Comparison of ENCODE assay signal across 16 cellular contexts in genomic region chr13:40376867-40377266, GRCh38.
DNase-seq lines count a peak whose midpoint lies in the region; ATAC-seq and TF ChIP-seq lines count a peak whose summit lies in the region.
"Had no signal": no experiment of that assay in that cellular context is flagged by ENCODE, and none has a peak within 500 bp of the region (broad histone marks: within the 10 kb centered on the region; RNA-seq: fewer than 3 reads in every experiment).

No MANE protein-coding gene starts in this region.

- no peak for ATAC-seq in GM23338
- no peak for ATAC-seq in GM18907 (IDR thresholded peaks at IDR 0.05; ENCODE audit: unreplicated experiment)

- H3K9ac ChIP-seq in subcutaneous abdominal adipose tissue (ENCODE audit: low read length in 5 of 5), result peak overlapping the region in 3 of 5 donors; percentile 7 to 54 (median 27)

- H3K36me3 ChIP-seq in OCI-LY7 (ENCODE audit: insufficient read depth, low read length) (no peaks in the 10 kb centered on the region; the same call in 1 of the 2 replicates), subcutaneous abdominal adipose tissue (ENCODE audit: control insufficient read depth in 5 of 5, insufficient read depth in 5 of 5, low read length in 5 of 5) (no peaks in the 10 kb centered on the region), GM23338 (ENCODE audit: insufficient read depth) (no peaks in the 10 kb centered on the region)
- H3K36me3 ChIP-seq: Peyer's patch had no signal

- H3K9me2 ChIP-seq in OCI-LY7 (ENCODE audit: insufficient read depth, low read length) (no peaks in the 10 kb centered on the region), GM23338 (ENCODE audit: insufficient read depth) (no peaks in the 10 kb centered on the region)

- peaks cover 4% of the 10 kb centered on the region for H3K27me3 Mint-ChIP-seq in GM23338 (ENCODE audit: insufficient read depth, low read depth, poor library complexity)

- intact Hi-C loops in OCI-LY7 (cut with micrococcal nuclease; ENCODE audit: unreplicated experiment), result no loop called here

- 0 out of 2 replicates have a peak overlapping the region, but pooled peaks have one; percentile 32 for H2AFZ ChIP-seq in OCI-LY7 (ENCODE audit: low read length)
- H2AFZ ChIP-seq in GM23338, result no peak overlapping the region

- no peak overlapping the region for H3K4me2 ChIP-seq in OCI-LY7 (ENCODE audit: low read length)
- H3K4me2 ChIP-seq in GM23338, result no peak overlapping the region

- peaks cover 19% of the 10 kb centered on the region for H3K4me1 ChIP-seq in OCI-LY7 (ENCODE audit: insufficient read depth, low read length, poor library complexity, severe bottlenecking)
- H3K4me1 ChIP-seq in subcutaneous abdominal adipose tissue (ENCODE audit: control insufficient read depth in 5 of 5, insufficient read depth in 5 of 5, low read length in 5 of 5), result peaks cover 11 to 58% (median 43%) of the 10 kb centered on the region in 5 donors
- H3K4me1 ChIP-seq in GM23338 (ENCODE audit: insufficient read depth), result no peaks in the 10 kb centered on the region
- H3K4me1 ChIP-seq: Peyer's patch had no signal

- H3K4me1 Mint-ChIP-seq in GM23338, result peaks cover 9% of the 10 kb centered on the region

- TF ChIP-seq CTCF in OCI-LY7 (conservative IDR thresholded peaks at IDR 0.05; ENCODE audit: low read length), result no peak
- no peak for TF ChIP-seq CTCF in fibroblast of pulmonary artery (IDR thresholded peaks at IDR 0.05; ENCODE audit: low read length, missing control alignments)
- no peak for TF ChIP-seq CTCF in GM23338 (conservative IDR thresholded peaks at IDR 0.05; ENCODE audit: low read depth in 2 of 2)

- DNase-seq in NOMO-1 treated with DMSO at 0.1 percent for 48 hours (lab: John Stamatoyannopoulos, UW; ENCODE audit: unreplicated experiment), result peak; percentile 19
- no peak for DNase-seq in NOMO-1 treated with dmso at 0.1 percent for 144 hours (lab: John Stamatoyannopoulos, UW; ENCODE audit: unreplicated experiment)
- no peak for DNase-seq in OCI-LY7 (ENCODE audit: low spot score)
- DNase-seq in fibroblast of pulmonary artery (ENCODE audit: low read depth), result peak; percentile 25
- no peak for DNase-seq in GM23338 (ENCODE audit: low spot score)
- no peak for DNase-seq in NCI-H2029 (lab: John Stamatoyannopoulos, UW)
- DNase-seq: C1 segment of cervical spinal cord, EL, H9, IMR-90, Kasumi-1, Peyer's patch, Right ventricle myocardium superior had no signal

- H3K4me3 ChIP-seq in OCI-LY7 (ENCODE audit: low read depth, low read length, poor library complexity, severe bottlenecking) (no peak overlapping the region), fibroblast of pulmonary artery (replicated peaks; ENCODE audit: low read depth, low read length) (no peak overlapping the region), subcutaneous abdominal adipose tissue (ENCODE audit: low read depth in 1 of 5, low read length in 5 of 5) (peak overlapping the region; percentile 11 to 50 (median 32)), GM23338 (no peak overlapping the region)
- H3K4me3 ChIP-seq: Peyer's patch had no signal

- peaks cover 13% of the 10 kb centered on the region for H3K9me3 ChIP-seq in OCI-LY7 (ENCODE audit: low read length)
- H3K9me3 ChIP-seq in subcutaneous abdominal adipose tissue (ENCODE audit: control insufficient read depth in 5 of 5, low read length in 5 of 5), result no peaks in the 10 kb centered on the region
- H3K9me3 ChIP-seq: Peyer's patch had no signal

- H3K27ac ChIP-seq in OCI-LY7 (ENCODE audit: low read depth, low read length, poor library complexity, severe bottlenecking), result no peak overlapping the region
- peak overlapping the region; percentile 71 for H3K27ac ChIP-seq in subcutaneous abdominal adipose tissue (ENCODE audit: low read depth, low read length)
- no peak overlapping the region for H3K27ac ChIP-seq in GM23338 (ENCODE audit: low read depth)
- H3K27ac ChIP-seq: 22Rv1, Peyer's patch had no signal

- CTCF ChIA-PET in OCI-LY7 (lab: Charles Lee; ENCODE audit: unreplicated experiment), result no interaction called here

- peaks cover 3% of the 10 kb centered on the region; the same call in 1 of the 3 replicates for H3K36me3 Mint-ChIP-seq in GM23338 (ENCODE audit: low read depth)

- H4K20me1 ChIP-seq in OCI-LY7 (ENCODE audit: insufficient read depth, low read length) (no peaks in the 10 kb centered on the region), GM23338 (replicated peaks; ENCODE audit: insufficient read depth) (no peaks in the 10 kb centered on the region)

- no TSS peak for BruUV-seq in OCI-LY7 (replicated peaks; lab: Mats Ljungman, UMichigan)

- no peak overlapping the region for H3K4me3 Mint-ChIP-seq in GM23338
- H3K4me3 Mint-ChIP-seq: H9 had no signal

- H3F3A ChIP-seq in GM23338 (replicated peaks; ENCODE audit: low read depth), result no peaks in the 10 kb centered on the region

- no peak overlapping the region for H3K27ac Mint-ChIP-seq in GM23338
- H3K27ac Mint-ChIP-seq: H9 had no signal

- POLR2A ChIA-PET in OCI-LY7 (lab: Charles Lee), result no interaction called here

- peaks cover 2% of the 10 kb centered on the region; the same call in 1 of the 3 replicates for H3K9me3 Mint-ChIP-seq in GM23338

- H3K27me3 ChIP-seq in subcutaneous abdominal adipose tissue (ENCODE audit: control insufficient read depth in 5 of 5, insufficient read depth in 4 of 5, low read length in 5 of 5), result no peaks in the 10 kb centered on the region
- H3K27me3 ChIP-seq in GM23338 (ENCODE audit: insufficient read depth), result no peaks in the 10 kb centered on the region
- H3K27me3 ChIP-seq: Peyer's patch had no signal

- no peaks in the 10 kb centered on the region for H3K79me2 ChIP-seq in OCI-LY7 (ENCODE audit: insufficient read depth, low read depth, low read length)
- no peaks in the 10 kb centered on the region for H3K79me2 ChIP-seq in GM23338 (replicated peaks; ENCODE audit: insufficient read depth)

TF ChIP-seq in GM23338, 12 proteins besides CTCF, POLR2A, EP300 and RAD21:
- TF ChIP-seq EZH2phosphoT487 (IDR thresholded peaks at IDR 0.05; ENCODE audit: unreplicated experiment) (no peak), ZNF114 (CRISPR knock-in tag; IDR thresholded peaks at IDR 0.05) (no peak), ZNF331 (CRISPR knock-in tag; IDR thresholded peaks at IDR 0.05; ENCODE audit: low read depth) (no peak), STAT1 (IDR thresholded peaks at IDR 0.05; ENCODE audit: unreplicated experiment) (no peak)
TF ChIP-seq in GM23338: peak in this region for 0.

Comparison
In these comparisons a context has a peak if more than half of its experiments do, and no peak if none do; other contexts are left out.
1. DNase-seq: peak in NOMO-1 treated with DMSO at 0.1 percent for 48 hours (single experiment) and fibroblast of pulmonary artery (single experiment); none in NOMO-1 treated with dmso at 0.1 percent for 144 hours (single experiment), OCI-LY7 (single experiment), GM23338 (single experiment) and NCI-H2029 (single experiment).
2. H3K4me3 ChIP-seq: peak in subcutaneous abdominal adipose tissue (5 of 5); none in OCI-LY7 (single experiment), fibroblast of pulmonary artery (single experiment) and GM23338 (single experiment).